Comparison of ENCODE assay signal across 32 cellular contexts in genomic region chrX:1813809-1814208, GRCh38.
"Had no signal": no experiment of that assay in that cellular context is flagged by ENCODE, and none has a peak within 500 bp of the region (broad histone marks: within the 10 kb centered on the region; RNA-seq: fewer than 3 reads in every experiment).

No MANE protein-coding gene starts in this region.

- H3K4me1 ChIP-seq: ascending aorta, colonic mucosa, heart left ventricle, lower lobe of right lung, upper lobe of left lung, vagina had no signal

- DNase-seq: activated CD4-positive, alpha-beta T cell treated with anti-CD3 and anti-CD28 coated beads for 48 hours; activated CD4-positive, alpha-beta T cell treated with anti-CD3 and anti-CD28 coated beads, Interleukin-2, amount 50 U/mL, for 48 hours; activated naive CD4-positive, alpha-beta T cell treated with Interleukin-2 at 50 U/mL for 16 hours; activated naive CD8-positive, alpha-beta T cell treated with anti-CD3 and anti-CD28 coated beads, Interleukin-2, amount 10 ng/mL, durations not matched to agents 7 days and 5 days; activated T-cell treated with anti-CD3 and anti-CD28 coated beads, Interleukin-2, amount 50 U/mL, for 48 hours; cerebellar nuclear complex; colonic mucosa; effector memory CD8-positive, alpha-beta T cell; foreskin fibroblast; heart left ventricle; hypothalamus; lower lobe of right lung; mesenchymal stem cell; occipital lobe; right cardiac atrium; stimulated activated CD4-positive, alpha-beta T cell treated with anti-CD3 and anti-CD28 coated beads, Interleukin-4, amount 100 ng/mL, for 1 hour; substantia nigra; SW 1271; T-helper 9 cell; upper lobe of left lung had no signal

- H3K36me3 ChIP-seq: ascending aorta, cardiac muscle cell, colonic mucosa, heart left ventricle, lower lobe of right lung, upper lobe of left lung, vagina had no signal

- H3K27ac ChIP-seq: ascending aorta, cardiac muscle cell, colonic mucosa, heart left ventricle, lower lobe of right lung, upper lobe of left lung, vagina, VCaP had no signal

- H3K4me1 Mint-ChIP-seq: activated naive CD8-positive, alpha-beta T cell treated with anti-CD3 and anti-CD28 coated beads, Interleukin-2, amount 10 ng/mL, durations not matched to agents 7 days and 5 days; brain had no signal

- H3K27me3 Mint-ChIP-seq: activated naive CD8-positive, alpha-beta T cell treated with anti-CD3 and anti-CD28 coated beads, Interleukin-2, amount 10 ng/mL, durations not matched to agents 7 days and 5 days; brain had no signal

- H3K4me3 Mint-ChIP-seq: activated naive CD8-positive, alpha-beta T cell treated with anti-CD3 and anti-CD28 coated beads, Interleukin-2, amount 10 ng/mL, durations not matched to agents 7 days and 5 days; effector memory CD8-positive, alpha-beta T cell; stimulated activated naive CD8-positive, alpha-beta T cell treated with anti-CD3 and anti-CD28 coated beads, Interleukin-15, Interleukin-2, amounts not matched to agents 100 ng/mL and 50 ng/mL, for 24 hours; T-helper 1 cell treated with Interleukin-12 subunit alpha and Interleukin-12 subunit beta and Interleukin-4 antibody, amounts not matched to agents 30 μg/mL and 1 μg/mL, for 36 hours had no signal

- H3K9me3 Mint-ChIP-seq: stimulated activated naive CD8-positive, alpha-beta T cell treated with anti-CD3 and anti-CD28 coated beads, Interleukin-15, Interleukin-2, amounts not matched to agents 100 ng/mL and 50 ng/mL, for 24 hours had no signal

- H3K4me3 ChIP-seq: ascending aorta, cardiac muscle cell, colonic mucosa, heart left ventricle, lower lobe of right lung, upper lobe of left lung, vagina had no signal

- H3K27me3 ChIP-seq: ascending aorta, cardiac muscle cell, colonic mucosa, upper lobe of left lung, vagina had no signal

- H3K36me3 Mint-ChIP-seq: activated naive CD8-positive, alpha-beta T cell treated with anti-CD3 and anti-CD28 coated beads, Interleukin-2, amount 10 ng/mL, durations not matched to agents 7 days and 5 days had no signal

- H3K27ac Mint-ChIP-seq: activated naive CD8-positive, alpha-beta T cell treated with anti-CD3 and anti-CD28 coated beads, Interleukin-2, amount 10 ng/mL, durations not matched to agents 7 days and 5 days; activated T-helper 2 cell treated with anti-CD3 and anti-CD28 coated beads, Interferon-gamma antibody, Interleukin-2, Interleukin-4, amounts not matched to agents 10 μg/mL and 5 μg/mL and 100 μg/mL, durations not matched to agents 14 hours and 24 hours and 36 hours; effector memory CD8-positive, alpha-beta T cell; stimulated activated naive CD8-positive, alpha-beta T cell treated with anti-CD3 and anti-CD28 coated beads, Interleukin-15, Interleukin-2, amounts not matched to agents 100 ng/mL and 50 ng/mL, for 24 hours; T-helper 1 cell treated with Interleukin-12 subunit alpha and Interleukin-12 subunit beta and Interleukin-4 antibody, amounts not matched to agents 30 μg/mL and 1 μg/mL, for 36 hours had no signal

- FAIRE-seq: endothelial cell of umbilical vein, TTC549 had no signal

- ATAC-seq: activated CD4-positive, CD25-positive, alpha-beta regulatory T cell treated with anti-CD3 and anti-CD28 coated beads, Interleukin-2, amount 50 U/mL, for 24 hours; effector memory CD8-positive, alpha-beta T cell; heart left ventricle; left lobe of liver; lower lobe of right lung; right cardiac atrium had no signal

- H3K9me3 ChIP-seq: ascending aorta, colonic mucosa, lower lobe of right lung, upper lobe of left lung, vagina had no signal
